ENCODE assay signal across 17 cellular contexts in genomic region chr1:225449261-225449660, GRCh38. TPM values are rescaled to one million over a fixed set of nuclear protein-coding genes. Genes with fewer than 3 reads are reported as not detected.
DNase-seq lines count a peak whose midpoint lies in the region; ATAC-seq, FAIRE-seq and TF ChIP-seq lines count a peak whose summit lies in the region.
"Had no signal": no experiment of that assay in that cellular context is flagged by ENCODE, and none has a peak within 500 bp of the region (broad histone marks: within the 10 kb centered on the region; RNA-seq: fewer than 3 reads in every experiment).

No MANE protein-coding gene starts in this region.

- no peaks in the 10 kb centered on the region for H3K9me3 ChIP-seq in PC-9 (ENCODE audit: insufficient read depth, low read depth)
- no peaks in the 10 kb centered on the region for H3K9me3 ChIP-seq in esophagus muscularis mucosa
- H3K9me3 ChIP-seq: suprapubic skin had no signal

- H3K27me3 ChIP-seq in PC-9 (ENCODE audit: insufficient read depth, low read depth) (no peaks in the 10 kb centered on the region), esophagus muscularis mucosa (peaks cover 0 to 2% (median 0%) of the 10 kb centered on the region in 4 donors)
- H3K27me3 ChIP-seq: suprapubic skin had no signal

- no peak overlapping the region for H2AFZ ChIP-seq in PC-9

- H3K36me3 ChIP-seq in PC-9 (ENCODE audit: low read depth) (no peaks in the 10 kb centered on the region), esophagus muscularis mucosa (no peaks in the 10 kb centered on the region)
- H3K36me3 ChIP-seq: suprapubic skin had no signal

- POLR2A ChIA-PET in PC-9 (lab: Charles Lee; ENCODE audit: unreplicated experiment): interaction anchor here (0.7 kb wide), 1 partner anchor 432 kb away, joined by 4 read pairs; no protein-coding TSS in a partner anchor

- no peak overlapping the region for H3K4me3 ChIP-seq in PC-9
- no peak overlapping the region for H3K4me3 ChIP-seq in esophagus muscularis mucosa
- H3K4me3 ChIP-seq: suprapubic skin had no signal

- H3K36me3 Mint-ChIP-seq in stimulated activated effector memory CD8-positive, alpha-beta T cell treated with anti-CD3 and anti-CD28 coated beads, Interleukin-12 subunit alpha, Interleukin-12 subunit beta, amount 100 ng/mL, for 72 hours: peaks cover 6% of the 10 kb centered on the region

- 61% methylated on average over 6 of the region's 9 CpGs for WGBS in esophagus muscularis mucosa

- peak overlapping the region; percentile 58 for H3K4me2 ChIP-seq in PC-9

- no peak for FAIRE-seq in GM12892 (lab: Jason Lieb, UNC)

- no peak for TF ChIP-seq EP300 in esophagus muscularis mucosa (IDR thresholded peaks at IDR 0.05)

- H3K4me1 ChIP-seq in PC-9 (replicated peaks; ENCODE audit: insufficient read depth) (peaks cover 92% of the 10 kb centered on the region), esophagus muscularis mucosa (peaks cover 41 to 89% (median 86%) of the 10 kb centered on the region in 4 donors)

- H3K9me2 ChIP-seq in PC-9 (ENCODE audit: insufficient read depth): no peaks in the 10 kb centered on the region

- no peak for ATAC-seq in stimulated activated effector memory CD8-positive, alpha-beta T cell treated with anti-CD3 and anti-CD28 coated beads, Interleukin-12 subunit alpha, Interleukin-12 subunit beta, amount 100 ng/mL, for 72 hours

- BruUV-seq in PC-9 (replicated peaks; lab: Mats Ljungman, UMichigan): no TSS peak

- peak overlapping the region; percentile 72 for H3K27ac Mint-ChIP-seq in stimulated activated effector memory CD8-positive, alpha-beta T cell treated with anti-CD3 and anti-CD28 coated beads, Interleukin-12 subunit alpha, Interleukin-12 subunit beta, amount 100 ng/mL, for 72 hours

- H3K9me3 Mint-ChIP-seq in stimulated activated effector memory CD8-positive, alpha-beta T cell treated with anti-CD3 and anti-CD28 coated beads, Interleukin-12 subunit alpha, Interleukin-12 subunit beta, amount 100 ng/mL, for 72 hours: no peaks in the 10 kb centered on the region

- DNase-seq in DMS53 (lab: John Stamatoyannopoulos, UW) (peak; percentile 36), DMS53 treated with DMSO at 0.1 percent for 48 hours (lab: John Stamatoyannopoulos, UW; ENCODE audit: unreplicated experiment) (no peak), PC-9 (peak; percentile 94 to 97), esophagus muscularis mucosa (ENCODE audit: extremely low spot score) (no peak), NCI-H1092 (lab: John Stamatoyannopoulos, UW) (no peak), GM12892 (ENCODE audit: insufficient read length) (no peak), T-helper 9 cell (no peak)
- DNase-seq in stimulated activated effector memory CD8-positive, alpha-beta T cell treated with anti-CD3 and anti-CD28 coated beads, Interleukin-12 subunit alpha, Interleukin-12 subunit beta, amount 100 ng/mL, for 72 hours (ENCODE audit: low spot score in 2 of 2): no peak
- DNase-seq: activated T-cell treated with anti-CD3 and anti-CD28 coated beads for 4 hours, amygdala, COR-L47, islet precursor cell, NCI-H1436 treated with DMSO at 0.1 percent for 48 hours, NCI-H526 treated with DMSO at 0.1 percent for 48 hours, SHP77 had no signal

- H3K4me3 Mint-ChIP-seq in stimulated activated effector memory CD8-positive, alpha-beta T cell treated with anti-CD3 and anti-CD28 coated beads, Interleukin-12 subunit alpha, Interleukin-12 subunit beta, amount 100 ng/mL, for 72 hours: no peak overlapping the region

- H3F3A ChIP-seq in PC-9 (ENCODE audit: insufficient read depth, low read depth): peaks cover 83% of the 10 kb centered on the region

- H3K4me1 Mint-ChIP-seq in stimulated activated effector memory CD8-positive, alpha-beta T cell treated with anti-CD3 and anti-CD28 coated beads, Interleukin-12 subunit alpha, Interleukin-12 subunit beta, amount 100 ng/mL, for 72 hours: peaks cover 61% of the 10 kb centered on the region

- TF ChIP-seq POLR2A in esophagus muscularis mucosa (IDR thresholded peaks at IDR 0.05; ENCODE audit: low read depth) (no peak), GM12892 (IDR thresholded peaks at IDR 0.05; ENCODE audit: low read depth, low read length) (no peak)

- peak overlapping the region; percentile 95 for H3K27ac ChIP-seq in PC-9
- peak overlapping the region; percentile 90 to 96 (median 93) for H3K27ac ChIP-seq in esophagus muscularis mucosa (replicated peaks in 1 of 4)
- H3K27ac ChIP-seq: 22Rv1, suprapubic skin had no signal

- intact Hi-C loops in PC-9 (cut with micrococcal nuclease; ENCODE audit: unreplicated experiment) (loop anchor here (1.0 to 5.0 kb wide), 2 partner anchors 16 to 1747 kb away; no protein-coding TSS in a partner anchor), esophagus muscularis mucosa (cut with DNase I) (no loop called here)

- CTCF ChIA-PET in PC-9 (lab: Charles Lee): interaction anchor here (0.7 kb wide), 1 partner anchor 620 kb away, joined by 3 read pairs; no protein-coding TSS in a partner anchor

- H3K79me2 ChIP-seq in PC-9 (ENCODE audit: low read depth): no peaks in the 10 kb centered on the region

- H4K20me1 ChIP-seq in PC-9 (ENCODE audit: insufficient read depth): no peaks in the 10 kb centered on the region

- no peak for TF ChIP-seq CTCF in PC-9 (conservative IDR thresholded peaks at IDR 0.05)
- TF ChIP-seq CTCF in esophagus muscularis mucosa (IDR thresholded peaks at IDR 0.05): no peak

RNA-seq across cellular contexts. Expression of gene LBR, which starts 21.4 kb away (rescaled TPM):
- total RNA-seq in PC-9 (2021) (128 and 158 TPM in 2 replicates), esophagus muscularis mucosa (100 to 1,000 TPM in 1 of 4 donors, 10 to 100 TPM in 3; 82.3 to 157 (median 85.1) TPM)
- polyA plus RNA-seq in GM12892 (2012; ENCODE audit: missing spikeins): 45.5 TPM

Comparison
In these comparisons a context has a peak if more than half of its experiments do, and no peak if none do; other contexts are left out.
1. DNase-seq: peak in DMS53 (single experiment) and PC-9 (2 of 2); none in DMS53 treated with DMSO at 0.1 percent for 48 hours (single experiment), esophagus muscularis mucosa (single experiment), stimulated activated effector memory CD8-positive, alpha-beta T cell treated with anti-CD3 and anti-CD28 coated beads, Interleukin-12 subunit alpha, Interleukin-12 subunit beta, amount 100 ng/mL, for 72 hours (0 of 2), NCI-H1092 (single experiment), GM12892 (single experiment) and T-helper 9 cell (single experiment).